Comparison of ENCODE assay signal across 19 cellular contexts in genomic region chr13:19055611-19056010, GRCh38.
"Had no signal": no experiment of that assay in that cellular context is flagged by ENCODE, and none has a peak within 500 bp of the region (broad histone marks: within the 10 kb centered on the region; RNA-seq: fewer than 3 reads in every experiment).

No MANE protein-coding gene starts in this region.

- H3K79me2 ChIP-seq: hepatocyte had no signal

- H3K4me2 ChIP-seq: hepatocyte had no signal

- H3K27ac ChIP-seq: colonic mucosa, epithelial cell of prostate, foreskin keratinocyte, gastroesophageal sphincter, heart left ventricle, hepatocyte, left lung, lower lobe of right lung had no signal

- H3K36me3 ChIP-seq: colonic mucosa, gastroesophageal sphincter, heart left ventricle, left lung, lower lobe of right lung had no signal

- H3K27me3 ChIP-seq: colonic mucosa, foreskin keratinocyte, gastroesophageal sphincter, heart left ventricle, hepatocyte, left lung had no signal

- H3K9me3 ChIP-seq: colonic mucosa, lower lobe of right lung had no signal

- H3K4me3 ChIP-seq: colonic mucosa, gastroesophageal sphincter, heart left ventricle, hepatocyte, left lung, lower lobe of right lung had no signal

- DNase-seq: colonic mucosa; cortex of kidney; effector CD8-positive, alpha-beta T cell; effector memory CD8-positive, alpha-beta T cell; endodermal cell; erythroblast; foreskin keratinocyte; heart left ventricle; hypothalamus; left cardiac atrium; left lung; left ventricle myocardium superior; lower lobe of right lung; mammary epithelial cell; mesendoderm; midbrain had no signal

- H3K4me1 ChIP-seq: colonic mucosa, foreskin keratinocyte, gastroesophageal sphincter, heart left ventricle, left lung, lower lobe of right lung had no signal

- H2AFZ ChIP-seq: hepatocyte had no signal
